20 cellular contexts compared by ENCODE assay signal in genomic region chr7:95089414-95089813, GRCh38.
"Had no signal": no experiment of that assay in that cellular context is flagged by ENCODE, and none has a peak within 500 bp of the region (broad histone marks: within the 10 kb centered on the region; RNA-seq: fewer than 3 reads in every experiment).

No MANE protein-coding gene starts in this region.

- H3K36me3 ChIP-seq: SJSA1 had no signal

- H3K27me3 ChIP-seq: SJSA1 had no signal

- DNase-seq: KBM-7, MV-4-11, NCI-H1048, NCI-H1105, NCI-H1417, NCI-H1436 treated with DMSO at 0.1 percent for 48 hours, NCI-H1694, NCI-H187 treated with DMSO at 0.1 percent for 48 hours, NCI-H2029 treated with DMSO at 0.1 percent for 48 hours, NCI-H2171 treated with DMSO at 0.1 percent for 48 hours, NCI-H345, NCI-H446 treated with DMSO at 0.1 percent for 48 hours, NCI-H510A treated with DMSO at 0.1 percent for 48 hours, NCI-H526, Right ventricle myocardium superior, RPMI8226, SIG-M5 had no signal

- H3K27ac ChIP-seq: HL-60, SJSA1, SK-N-MC had no signal

- H3K9me3 ChIP-seq: SJSA1 had no signal

- H3K4me3 ChIP-seq: SJSA1, SK-N-MC had no signal

- H3K4me1 ChIP-seq: SJSA1 had no signal
